ENCODE assay signal across 18 cellular contexts in the genomic region with DNA sequence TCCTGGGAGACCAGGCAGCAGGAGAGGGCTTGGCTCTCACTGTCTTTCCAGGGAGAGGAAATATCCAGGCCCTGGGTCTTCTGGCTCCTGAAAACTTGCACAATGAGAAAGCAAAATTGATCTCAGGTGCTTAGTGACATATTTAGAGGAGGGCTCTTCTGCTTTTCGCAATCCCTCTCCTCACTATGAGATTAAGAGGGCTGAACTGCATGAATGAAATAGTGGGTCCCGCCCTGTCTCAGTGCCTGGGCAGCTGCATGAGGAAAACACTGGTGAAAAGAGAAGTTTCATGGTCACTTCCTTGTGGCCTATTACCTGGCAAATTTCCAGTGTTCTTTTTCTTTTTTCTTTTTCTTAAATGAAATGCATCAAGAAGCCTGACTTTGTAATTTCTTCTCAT.
DNase-seq lines count a peak whose midpoint lies in the region; ATAC-seq and TF ChIP-seq lines count a peak whose summit lies in the region.
"Had no signal": no experiment of that assay in that cellular context is flagged by ENCODE, and none has a peak within 500 bp of the region (broad histone marks: within the 10 kb centered on the region; RNA-seq: fewer than 3 reads in every experiment).

No MANE protein-coding gene starts in this region.

- peak overlapping the region; percentile 14 for H3K27ac Mint-ChIP-seq in stimulated activated naive B cell treated with anti-CD40 and anti-IgM and Interleukin-4, amounts not matched to agents 10 μg/mL and 1 μg/mL and 100 μg/mL, for 72 hours
- H3K27ac Mint-ChIP-seq: activated CD4-positive, alpha-beta T cell treated with anti-CD3 and anti-CD28 coated beads for 36 hours; activated naive CD4-positive, alpha-beta T cell treated with anti-CD3 and anti-CD28 coated beads, Interleukin-2, amount 50 U/mL, for 24 hours had no signal

- no peak overlapping the region for H3K4me3 Mint-ChIP-seq in stimulated activated naive B cell treated with anti-CD40 and anti-IgM and Interleukin-4, amounts not matched to agents 10 μg/mL and 1 μg/mL and 100 μg/mL, for 72 hours
- H3K4me3 Mint-ChIP-seq: activated CD4-positive, alpha-beta T cell treated with anti-CD3 and anti-CD28 coated beads for 36 hours; activated naive CD4-positive, alpha-beta T cell treated with anti-CD3 and anti-CD28 coated beads, Interleukin-2, amount 50 U/mL, for 24 hours had no signal

- peak overlapping the region in 1 of 2 donors; percentile 21 for H3K27ac ChIP-seq in left lung
- H3K27ac ChIP-seq in spleen, result no peak overlapping the region
- H3K27ac ChIP-seq: GM23248, suprapubic skin had no signal

- intact Hi-C loops in left lung (cut with DNase I), result no loop called here
- intact Hi-C loops in spleen (cut with DNase I; ENCODE audit: low total_unique reads), result no loop called here

- peaks cover 51 to 96% of the 10 kb centered on the region in 2 donors for H3K4me1 Mint-ChIP-seq in stimulated activated naive B cell treated with anti-CD40 and anti-IgM and Interleukin-4, amounts not matched to agents 10 μg/mL and 1 μg/mL and 100 μg/mL, for 72 hours

- H3K27me3 ChIP-seq in left lung (no peaks in the 10 kb centered on the region), spleen (replicated peaks in 1 of 7) (no peaks in the 10 kb centered on the region)
- H3K27me3 ChIP-seq: suprapubic skin had no signal

- DNase-seq in NCI-H82 (lab: John Stamatoyannopoulos, UW) (peak; percentile 19), NCI-H82 treated with DMSO at 0.1 percent for 48 hours (lab: John Stamatoyannopoulos, UW; ENCODE audit: unreplicated experiment) (no peak), OCI-M1 (lab: John Stamatoyannopoulos, UW) (peak; percentile 25), left lung (no peak), spleen (no peak)
- no peak for DNase-seq in stimulated activated naive B cell treated with anti-CD40 and anti-IgM and Interleukin-4, amounts not matched to agents 10 μg/mL and 1 μg/mL and 100 μg/mL, for 72 hours
- no peak for DNase-seq in stimulated activated CD4-positive, alpha-beta T cell treated with anti-CD3 and anti-CD28 coated beads, Interleukin-2, amount 100 ng/mL, for 24 hours
- DNase-seq: activated CD4-positive, alpha-beta T cell treated with anti-CD3 and anti-CD28 coated beads for 36 hours; activated T-cell treated with anti-CD3 and anti-CD28 coated beads, Interleukin-2, amount 50 U/mL, for 1 hour; DND-41; effector CD8-positive, alpha-beta T cell; GM23248; naive thymus-derived CD8-positive, alpha-beta T cell; NCI-H1930 had no signal

- TF ChIP-seq CTCF in left lung (IDR thresholded peaks at IDR 0.05) (no peak), spleen (IDR thresholded peaks at IDR 0.05 in 8 of 11, conservative IDR thresholded peaks at IDR 0.05 in 3 of 11) (no peak)

- no peaks in the 10 kb centered on the region for H3K9me3 ChIP-seq in left lung
- H3K9me3 ChIP-seq in spleen, result no peaks in the 10 kb centered on the region
- H3K9me3 ChIP-seq: suprapubic skin had no signal

- WGBS in spleen, 5 donors, result 47 to 67% (median 51%) methylated on average over 2 of the region's 2 CpGs

- ATAC-seq in left lung (peak; percentile 31), HG03457 (IDR thresholded peaks at IDR 0.05; ENCODE audit: unreplicated experiment) (no peak)
- no peak for ATAC-seq in stimulated activated naive B cell treated with anti-CD40 and anti-IgM and Interleukin-4, amounts not matched to agents 10 μg/mL and 1 μg/mL and 100 μg/mL, for 72 hours (replicated peaks)
- ATAC-seq: activated CD4-positive, alpha-beta T cell treated with anti-CD3 and anti-CD28 coated beads for 36 hours had no signal

- H3K9me3 Mint-ChIP-seq in stimulated activated naive B cell treated with anti-CD40 and anti-IgM and Interleukin-4, amounts not matched to agents 10 μg/mL and 1 μg/mL and 100 μg/mL, for 72 hours, result no peaks in the 10 kb centered on the region
- H3K9me3 Mint-ChIP-seq: activated naive CD4-positive, alpha-beta T cell treated with anti-CD3 and anti-CD28 coated beads, Interleukin-2, amount 50 U/mL, for 24 hours; CD14-positive monocyte; naive thymus-derived CD8-positive, alpha-beta T cell had no signal

- no peak overlapping the region for H3K4me3 ChIP-seq in left lung
- H3K4me3 ChIP-seq in spleen, result no peak overlapping the region
- H3K4me3 ChIP-seq: GM23248, suprapubic skin had no signal

- no peak for TF ChIP-seq POLR2A in spleen (IDR thresholded peaks at IDR 0.05)

- H3K36me3 ChIP-seq in left lung (no peaks in the 10 kb centered on the region), spleen (no peaks in the 10 kb centered on the region)
- H3K36me3 ChIP-seq: suprapubic skin had no signal

- peaks cover 11 to 23% of the 10 kb centered on the region in 2 donors for H3K36me3 Mint-ChIP-seq in stimulated activated naive B cell treated with anti-CD40 and anti-IgM and Interleukin-4, amounts not matched to agents 10 μg/mL and 1 μg/mL and 100 μg/mL, for 72 hours
- H3K36me3 Mint-ChIP-seq: activated naive CD4-positive, alpha-beta T cell treated with anti-CD3 and anti-CD28 coated beads, Interleukin-2, amount 50 U/mL, for 24 hours; CD14-positive monocyte had no signal

- H3K4me1 ChIP-seq in left lung (peaks cover 12 to 40% of the 10 kb centered on the region in 2 donors), spleen (peaks cover 8 to 79% (median 56%) of the 10 kb centered on the region in 6 donors)

- no peaks in the 10 kb centered on the region for H3K27me3 Mint-ChIP-seq in stimulated activated naive B cell treated with anti-CD40 and anti-IgM and Interleukin-4, amounts not matched to agents 10 μg/mL and 1 μg/mL and 100 μg/mL, for 72 hours
- H3K27me3 Mint-ChIP-seq: activated CD4-positive, alpha-beta T cell treated with anti-CD3 and anti-CD28 coated beads for 36 hours; activated naive CD4-positive, alpha-beta T cell treated with anti-CD3 and anti-CD28 coated beads, Interleukin-2, amount 50 U/mL, for 24 hours; naive thymus-derived CD8-positive, alpha-beta T cell had no signal

Comparison
In these comparisons a context has a peak if more than half of its experiments do, and no peak if none do; other contexts are left out.
1. DNase-seq: peak in NCI-H82 (single experiment) and OCI-M1 (single experiment); none in NCI-H82 treated with DMSO at 0.1 percent for 48 hours (single experiment), left lung (0 of 2), stimulated activated naive B cell treated with anti-CD40 and anti-IgM and Interleukin-4, amounts not matched to agents 10 μg/mL and 1 μg/mL and 100 μg/mL, for 72 hours (single experiment), spleen (single experiment) and stimulated activated CD4-positive, alpha-beta T cell treated with anti-CD3 and anti-CD28 coated beads, Interleukin-2, amount 100 ng/mL, for 24 hours (0 of 2).